In the genomic region with DNA sequence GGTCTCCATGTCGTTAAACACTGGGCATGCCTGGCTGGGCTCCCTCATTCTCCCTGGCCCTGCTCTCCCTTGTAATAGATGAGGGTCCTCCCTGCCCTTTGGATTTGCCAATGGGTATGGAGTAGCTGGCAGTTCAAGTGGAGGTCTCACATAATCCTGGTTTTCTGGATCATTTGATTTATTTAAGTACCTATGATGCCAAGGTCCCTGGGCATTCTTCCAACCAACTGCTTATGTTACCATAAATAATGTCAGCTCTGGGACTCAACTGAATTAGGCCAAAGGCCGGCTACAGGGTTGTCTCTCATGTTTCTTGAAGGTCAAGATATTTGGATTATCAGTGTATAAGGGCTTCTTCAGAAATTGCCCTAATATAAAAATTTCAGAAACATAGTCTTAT, we compare ENCODE assay signal across 20 cellular contexts.
A peak's percentile ranks its signal among the peaks of the same experiment; 100 is the strongest.
DNase-seq lines count a peak whose midpoint lies in the region; ATAC-seq and TF ChIP-seq lines count a peak whose summit lies in the region.
"Had no signal": no experiment of that assay in that cellular context is flagged by ENCODE, and none has a peak within 500 bp of the region (broad histone marks: within the 10 kb centered on the region; RNA-seq: fewer than 3 reads in every experiment).

No MANE protein-coding gene starts in this region.

- no peaks in the 10 kb centered on the region for H3K27me3 Mint-ChIP-seq in neural crest cell (ENCODE audit: low read depth)

- no peak for TF ChIP-seq CTCF in neural crest cell (conservative IDR thresholded peaks at IDR 0.05)

- H3K27ac Mint-ChIP-seq in neural crest cell (ENCODE audit: unreplicated experiment): peak overlapping the region; percentile 23
- H3K27ac Mint-ChIP-seq: activated CD4-positive, alpha-beta T cell treated with anti-CD3 and anti-CD28 coated beads for 36 hours; CD8-positive, alpha-beta T cell; T-helper 17 cell had no signal

- no peak overlapping the region for H3K4me3 Mint-ChIP-seq in neural crest cell
- H3K4me3 Mint-ChIP-seq: activated CD4-positive, alpha-beta T cell treated with anti-CD3 and anti-CD28 coated beads for 36 hours; CD8-positive, alpha-beta T cell; T-helper 17 cell had no signal

- ATAC-seq in HG03432 (IDR thresholded peaks at IDR 0.05; ENCODE audit: unreplicated experiment): no peak
- ATAC-seq: activated CD4-positive, alpha-beta T cell treated with anti-CD3 and anti-CD28 coated beads for 36 hours; CD8-positive, alpha-beta T cell; heart left ventricle; Panc1; right lobe of liver; stimulated activated naive CD8-positive, alpha-beta T cell treated with anti-CD3 and anti-CD28 coated beads, Interleukin-15, Interleukin-2, amounts not matched to agents 100 U/mL and 50 U/mL, for 24 hours; T-helper 17 cell had no signal

- H3K4me1 Mint-ChIP-seq in neural crest cell: peaks cover 11% of the 10 kb centered on the region
- H3K4me1 Mint-ChIP-seq: activated CD4-positive, alpha-beta T cell treated with anti-CD3 and anti-CD28 coated beads for 36 hours; T-helper 17 cell had no signal

- DNase-seq in Daoy (ENCODE audit: low read depth): peak; percentile 44
- DNase-seq in M059J (ENCODE audit: low read depth): peak; percentile 51
- peak; percentile 82 to 89 for DNase-seq in NCI-H446 (lab: John Stamatoyannopoulos, UW)
- DNase-seq in neural crest cell (ENCODE audit: low read depth, low spot score): no peak
- DNase-seq in HuH-7.5 (ENCODE audit: low spot score): no peak
- DNase-seq in NCI-H146 (lab: John Stamatoyannopoulos, UW): no peak
- DNase-seq: activated CD4-positive, alpha-beta T cell treated with anti-CD3 and anti-CD28 coated beads for 36 hours; activated effector memory CD4-positive, alpha-beta T cell treated with anti-CD3 and anti-CD28 coated beads, Interleukin-2, amount 50 U/mL, for 16 hours; CD8-positive, alpha-beta T cell; effector CD4-positive, alpha-beta T cell; foreskin fibroblast; HCEC 1CT; heart left ventricle; IMR-90; NCI-H1417 treated with DMSO at 0.1 percent for 48 hours; right lobe of liver; stimulated activated naive CD8-positive, alpha-beta T cell treated with anti-CD3 and anti-CD28 coated beads, Interleukin-15, Interleukin-2, amounts not matched to agents 100 U/mL and 50 U/mL, for 24 hours; T-helper 17 cell had no signal

- no peaks in the 10 kb centered on the region for H3K36me3 Mint-ChIP-seq in neural crest cell (ENCODE audit: low read depth)
- H3K36me3 Mint-ChIP-seq: CD8-positive, alpha-beta T cell had no signal

- H3K9me3 Mint-ChIP-seq in neural crest cell: no peaks in the 10 kb centered on the region
- H3K9me3 Mint-ChIP-seq: CD8-positive, alpha-beta T cell had no signal

Comparison
In these comparisons a context has a peak if more than half of its experiments do, and no peak if none do; other contexts are left out.
1. DNase-seq: peak in Daoy (single experiment), M059J (single experiment) and NCI-H446 (2 of 2); none in neural crest cell (single experiment), HuH-7.5 (single experiment) and NCI-H146 (single experiment).